3 cellular contexts compared by ENCODE assay signal in genomic region chr10:129339191-129339590, GRCh38.
"Had no signal": no experiment of that assay in that cellular context is flagged by ENCODE, and none has a peak within 500 bp of the region (broad histone marks: within the 10 kb centered on the region; RNA-seq: fewer than 3 reads in every experiment).

No MANE protein-coding gene starts in this region.

- DNase-seq: GDM1, GF-D8 had no signal

- H3K4me3 ChIP-seq: GM12878 had no signal

- ATAC-seq: GM12878 had no signal
